13 cellular contexts compared by ENCODE assay signal in genomic region chr1:112711041-112711440, GRCh38.
"Had no signal": no experiment of that assay in that cellular context is flagged by ENCODE, and none has a peak within 500 bp of the region (broad histone marks: within the 10 kb centered on the region; RNA-seq: fewer than 3 reads in every experiment).

No MANE protein-coding gene starts in this region.

- H3K27ac ChIP-seq: lower lobe of right lung, sigmoid colon had no signal

- ATAC-seq: lower lobe of right lung; stimulated activated naive CD8-positive, alpha-beta T cell treated with anti-CD3 and anti-CD28 coated beads, Interleukin-15, amount 100 ng/mL, for 72 hours had no signal

- H3K27me3 ChIP-seq: sigmoid colon had no signal

- H3K27ac Mint-ChIP-seq: activated naive CD8-positive, alpha-beta T cell treated with anti-CD3 and anti-CD28 coated beads, Interleukin-2, amount 10 ng/mL, durations not matched to agents 7 days and 5 days; brain; immature natural killer cell; mesothelial cell of epicardium; stimulated activated naive CD8-positive, alpha-beta T cell treated with anti-CD3 and anti-CD28 coated beads, Interleukin-15, amount 100 ng/mL, for 72 hours; type B pancreatic cell had no signal

- H3K9me3 ChIP-seq: lower lobe of right lung, sigmoid colon had no signal

- DNase-seq: activated naive CD4-positive, alpha-beta T cell; activated naive CD8-positive, alpha-beta T cell treated with anti-CD3 and anti-CD28 coated beads, Interleukin-2, amount 10 ng/mL, durations not matched to agents 7 days and 5 days; effector CD8-positive, alpha-beta T cell; foreskin melanocyte; immature natural killer cell; lower lobe of right lung; sigmoid colon; stimulated activated CD4-positive, alpha-beta T cell treated with anti-CD3 and anti-CD28 coated beads, Interleukin-1b, Interleukin-23, amount 100 ng/mL, for 48 hours; stimulated activated naive CD8-positive, alpha-beta T cell treated with anti-CD3 and anti-CD28 coated beads, Interleukin-15, amount 100 ng/mL, for 72 hours had no signal

- H3K4me3 ChIP-seq: lower lobe of right lung, sigmoid colon had no signal

- H3K27me3 Mint-ChIP-seq: central memory CD8-positive, alpha-beta T cell had no signal

- H3K36me3 ChIP-seq: lower lobe of right lung, sigmoid colon had no signal

- H3K4me3 Mint-ChIP-seq: activated naive CD8-positive, alpha-beta T cell treated with anti-CD3 and anti-CD28 coated beads, Interleukin-2, amount 10 ng/mL, durations not matched to agents 7 days and 5 days; central memory CD8-positive, alpha-beta T cell; immature natural killer cell; mesothelial cell of epicardium; stimulated activated naive CD8-positive, alpha-beta T cell treated with anti-CD3 and anti-CD28 coated beads, Interleukin-15, amount 100 ng/mL, for 72 hours; type B pancreatic cell had no signal

- H3K36me3 Mint-ChIP-seq: activated naive CD8-positive, alpha-beta T cell treated with anti-CD3 and anti-CD28 coated beads, Interleukin-2, amount 10 ng/mL, durations not matched to agents 7 days and 5 days; brain; immature natural killer cell; mesothelial cell of epicardium; type B pancreatic cell had no signal

- H3K9me3 Mint-ChIP-seq: activated naive CD8-positive, alpha-beta T cell treated with anti-CD3 and anti-CD28 coated beads, Interleukin-2, amount 10 ng/mL, durations not matched to agents 7 days and 5 days; brain; central memory CD8-positive, alpha-beta T cell; immature natural killer cell; mesothelial cell of epicardium; stimulated activated naive CD8-positive, alpha-beta T cell treated with anti-CD3 and anti-CD28 coated beads, Interleukin-15, amount 100 ng/mL, for 72 hours; type B pancreatic cell had no signal
